20 cellular contexts compared by ENCODE assay signal in genomic region chr11:88064097-88064705, GRCh38.
"Had no signal": no experiment of that assay in that cellular context is flagged by ENCODE, and none has a peak within 500 bp of the region (broad histone marks: within the 10 kb centered on the region; RNA-seq: fewer than 3 reads in every experiment).

No MANE protein-coding gene starts in this region.

- H3K27ac ChIP-seq: dorsolateral prefrontal cortex, gastrocnemius medialis, heart right ventricle, neutrophil, stomach, thoracic aorta had no signal

- ATAC-seq: gastrocnemius medialis; heart right ventricle; left lobe of liver; mucosa of descending colon; naive thymus-derived CD8-positive, alpha-beta T cell; sciatic nerve had no signal

- FAIRE-seq: urothelium cell line had no signal

- H3K36me3 ChIP-seq: gastrocnemius medialis, heart right ventricle, neutrophil, stomach, thoracic aorta had no signal

- DNase-seq: cortex of kidney; dorsolateral prefrontal cortex; effector CD8-positive, alpha-beta T cell; gastrocnemius medialis; heart right ventricle; islet precursor cell; mammary epithelial cell; mucosa of descending colon; naive thymus-derived CD8-positive, alpha-beta T cell; posterior cingulate gyrus; stimulated activated CD4-positive, alpha-beta T cell treated with anti-CD3 and anti-CD28 coated beads, Interleukin-2, amount 100 ng/mL, for 24 hours; stimulated activated CD4-positive, alpha-beta T cell treated with anti-CD3 and anti-CD28 coated beads, Interleukin-4, amount 100 ng/mL, for 4 hours; stimulated activated naive CD4-positive, alpha-beta T cell; stomach; substantia nigra had no signal

- H3K27me3 ChIP-seq: dorsolateral prefrontal cortex, gastrocnemius medialis, heart right ventricle, neutrophil, stomach had no signal

- H3K9me3 ChIP-seq: gastrocnemius medialis, mucosa of descending colon, neutrophil, thoracic aorta had no signal

- H3K4me3 ChIP-seq: dorsolateral prefrontal cortex, gastrocnemius medialis, heart right ventricle, mucosa of descending colon, stomach, thoracic aorta had no signal

- H3K4me1 ChIP-seq: gastrocnemius medialis, heart right ventricle, stomach had no signal
